Comparison of ENCODE assay signal across 8 cellular contexts in genomic region chr20:25247100-25247665, GRCh38. TPM values are rescaled to one million over a fixed set of nuclear protein-coding genes. Genes with fewer than 3 reads are reported as not detected.
DNase-seq lines count a peak whose midpoint lies in the region; ATAC-seq, FAIRE-seq and TF ChIP-seq lines count a peak whose summit lies in the region.

No MANE protein-coding gene starts in this region.

- POLR2A ChIA-PET in CD4-positive, alpha-beta T cell (lab: Charles Lee) = interaction anchor here (0.6 to 3.2 kb wide), 10 partner anchors 10 to 189 kb away, joined by 3 to 28 read pairs (median 4); partner anchors contain the start of genes ABHD12 and ENTPD6

- H3K9me3 ChIP-seq in CD4-positive, alpha-beta T cell (ENCODE audit: control insufficient read depth, low read length) = peaks cover 6% of the 10 kb centered on the region
- H3K9me3 ChIP-seq in RWPE2 (ENCODE audit: severe bottlenecking) (peaks cover 3% of the 10 kb centered on the region), sigmoid colon (no peaks in the 10 kb centered on the region)

- TF ChIP-seq EP300 in sigmoid colon (IDR thresholded peaks at IDR 0.05) = no peak

- H3K36me3 Mint-ChIP-seq in CD4-positive, alpha-beta T cell (ENCODE audit: low read depth) = peaks cover 21% of the 10 kb centered on the region

- FAIRE-seq in bronchial epithelial cell (lab: Jason Lieb, UNC) = no peak

- H3K4me1 Mint-ChIP-seq in CD4-positive, alpha-beta T cell (ENCODE audit: low read depth) = peaks cover 46% of the 10 kb centered on the region

- H3K27ac Mint-ChIP-seq in CD4-positive, alpha-beta T cell = peak overlapping the region; percentile 47

- WGBS in sigmoid colon, 2 donors = 1 to 4% methylated on average over 28 of the region's 28 CpGs

- H3K27ac ChIP-seq in CD4-positive, alpha-beta T cell (ENCODE audit: low read depth, low read length) = no peak overlapping the region
- H3K27ac ChIP-seq in RWPE2 (ENCODE audit: poor library complexity, severe bottlenecking) = peak overlapping the region; percentile 79
- H3K27ac ChIP-seq in sigmoid colon = peak overlapping the region; percentile 95 to 97 (median 96)

- H3K4me1 ChIP-seq in RWPE2 (ENCODE audit: insufficient read depth, poor library complexity, severe bottlenecking) = peaks cover 28% of the 10 kb centered on the region
- peaks cover 0 to 40% (median 32%) of the 10 kb centered on the region in 4 donors for H3K4me1 ChIP-seq in sigmoid colon

- H3K27me3 ChIP-seq in CD4-positive, alpha-beta T cell (ENCODE audit: control insufficient read depth, insufficient read depth, low read length) = no peaks in the 10 kb centered on the region
- no peaks in the 10 kb centered on the region for H3K27me3 ChIP-seq in RWPE2 (ENCODE audit: insufficient read depth, poor library complexity, severe bottlenecking)
- no peaks in the 10 kb centered on the region for H3K27me3 ChIP-seq in bronchial epithelial cell (ENCODE audit: control insufficient read depth, insufficient read depth, low read length)
- H3K27me3 ChIP-seq in sigmoid colon = no peaks in the 10 kb centered on the region

- peak; percentile 11 for ATAC-seq in CD4-positive, alpha-beta T cell (ENCODE audit: poor library complexity)
- ATAC-seq in GM18909 (IDR thresholded peaks at IDR 0.05; ENCODE audit: poor library complexity, unreplicated experiment) (peak; percentile 16), HG03565 (IDR thresholded peaks at IDR 0.05; ENCODE audit: unreplicated experiment) (peak; percentile 1), RWPE2 (ENCODE audit: low read depth) (peak; percentile 70)

- no peak for TF ChIP-seq POLR2A in sigmoid colon (IDR thresholded peaks at IDR 0.05)

- CTCF ChIA-PET in CD4-positive, alpha-beta T cell (lab: Charles Lee) = interaction anchor here (1.1 to 2.2 kb wide), 2 partner anchors 51 to 141 kb away, joined by 4 to 8 read pairs; partner anchors contain the start of gene ENTPD6

- H3K4me3 ChIP-seq in RWPE2 (ENCODE audit: severe bottlenecking) (peak overlapping the region; percentile 96), bronchial epithelial cell (ENCODE audit: low read depth, low read length) (peak overlapping the region; percentile 89), sigmoid colon (peak overlapping the region; percentile 68 to 87 (median 78))

- intact Hi-C loops in CD4-positive, alpha-beta T cell (cut with DNase I, micrococcal nuclease) = loop anchor here (1.0 to 5.0 kb wide), 6 partner anchors 50 to 450 kb away; partner anchors contain the start of genes ZNF337 (in 2 of the 2), ABHD12 (in 1 of the 2), ACSS1 (in 1 of the 2) and APMAP (in 1 of the 2)
- intact Hi-C loops in sigmoid colon (cut with DNase I) = loop anchor here (2.0 to 5.0 kb wide), 2 partner anchors 50 to 190 kb away; partner anchors contain the start of gene ACSS1

- H3K9me3 Mint-ChIP-seq in CD4-positive, alpha-beta T cell = peaks cover 3% of the 10 kb centered on the region

- peaks cover 8% of the 10 kb centered on the region for H3K27me3 Mint-ChIP-seq in CD4-positive, alpha-beta T cell

- no peak for TF ChIP-seq CTCF in CD4-positive, alpha-beta T cell (IDR thresholded peaks at IDR 0.05)
- peak; percentile 82 for TF ChIP-seq CTCF in RWPE2 (IDR thresholded peaks at IDR 0.05; ENCODE audit: poor library complexity, severe bottlenecking)
- peak; percentile 79 for TF ChIP-seq CTCF in bronchial epithelial cell (IDR thresholded peaks at IDR 0.05; ENCODE audit: insufficient read depth, low read length, severe bottlenecking)
- peak in 3 of 4 experiments; percentile 14 to 24 (median 19) for TF ChIP-seq CTCF in sigmoid colon (IDR thresholded peaks at IDR 0.05)

- H3K4me3 Mint-ChIP-seq in CD4-positive, alpha-beta T cell = peak overlapping the region; percentile 87

- H3K36me3 ChIP-seq in RWPE2 (ENCODE audit: low read depth) = peaks cover 28% of the 10 kb centered on the region
- peaks cover 6% of the 10 kb centered on the region for H3K36me3 ChIP-seq in bronchial epithelial cell (ENCODE audit: control insufficient read depth, insufficient read depth, low read length)
- no peaks in the 10 kb centered on the region for H3K36me3 ChIP-seq in sigmoid colon

- peak in 2 of 10 experiments; percentile 11 to 21 for DNase-seq in CD4-positive, alpha-beta T cell
- DNase-seq in RWPE2 (ENCODE audit: low spot score) = no peak
- peak; percentile 64 for DNase-seq in bronchial epithelial cell (ENCODE audit: low read depth)
- peak; percentile 74 for DNase-seq in iPS-NIHi7 (ENCODE audit: extremely low spot score)
- DNase-seq in sigmoid colon = peak; percentile 83
- DNase-seq in cortex of kidney (lab: John Stamatoyannopoulos, UW) = no peak

RNA-seq across cellular contexts. Expression of gene PYGB, which starts 0.7 kb away (rescaled TPM):
- 10 to 100 TPM; 26.3 to 27.5 TPM for total RNA-seq in CD4-positive, alpha-beta T cell
- 213 and 243 TPM in 2 replicates for total RNA-seq in bronchial epithelial cell
- 100 to 1,000 TPM; 147 to 317 (median 226) TPM for total RNA-seq in sigmoid colon
- polyA plus RNA-seq in sigmoid colon = 100 to 1,000 TPM in 2 of 3 donors, 10 to 100 TPM in 1; 45.6 to 198 (median 163) TPM

RNA-seq across cellular contexts. Expression of gene ENTPD6, which starts 51.7 kb away (rescaled TPM):
- 10 to 100 TPM; 78.5 to 85.1 TPM for total RNA-seq in CD4-positive, alpha-beta T cell
- total RNA-seq in bronchial epithelial cell = 97.8 and 117 TPM in 2 replicates
- 10 to 100 TPM; 26.0 to 48.2 (median 37.2) TPM for total RNA-seq in sigmoid colon
- 100 to 1,000 TPM in 1 of 3 donors, 10 to 100 TPM in 2; 33.0 to 117 (median 48.6) TPM for polyA plus RNA-seq in sigmoid colon

Comparison
In these comparisons a context has a peak if more than half of its experiments do, and no peak if none do; other contexts are left out.
1. ATAC-seq: peak in every context shown above with its lines; median percentile 70 in RWPE2; 16 in GM18909; 11 in CD4-positive, alpha-beta T cell; 1 in HG03565.
2. DNase-seq: peak in bronchial epithelial cell (single experiment), iPS-NIHi7 (single experiment) and sigmoid colon (single experiment); none in RWPE2 (single experiment) and cortex of kidney (single experiment).
3. Peak in every context shown above with its lines, with median percentiles within 50 percentile points of each other: H3K4me3 ChIP-seq.